ENCODE assay signal across 12 cellular contexts in genomic region chr7:42494722-42495121, GRCh38.
DNase-seq lines count a peak whose midpoint lies in the region; TF ChIP-seq lines count a peak whose summit lies in the region.
"Had no signal": no experiment of that assay in that cellular context is flagged by ENCODE, and none has a peak within 500 bp of the region (broad histone marks: within the 10 kb centered on the region; RNA-seq: fewer than 3 reads in every experiment).

No MANE protein-coding gene starts in this region.

- H3K4me1 ChIP-seq in colonic mucosa (no peaks in the 10 kb centered on the region), suprapubic skin (peaks cover 18% of the 10 kb centered on the region)

- H3K36me3 ChIP-seq in colonic mucosa (no peaks in the 10 kb centered on the region), suprapubic skin (no peaks in the 10 kb centered on the region)

- TF ChIP-seq CTCF in colonic mucosa (IDR thresholded peaks at IDR 0.05) (no peak), suprapubic skin (IDR thresholded peaks at IDR 0.05) (no peak), HFFc6 (IDR thresholded peaks at IDR 0.05) (no peak)

- H3K9me3 ChIP-seq in colonic mucosa, result no peaks in the 10 kb centered on the region
- no peaks in the 10 kb centered on the region for H3K9me3 ChIP-seq in suprapubic skin

- H3K4me3 ChIP-seq in colonic mucosa (no peak overlapping the region), suprapubic skin (no peak overlapping the region)

- TF ChIP-seq EP300 in suprapubic skin (IDR thresholded peaks at IDR 0.05), result no peak

- H3K27me3 Mint-ChIP-seq in HFFc6 (ENCODE audit: insufficient read depth), result peaks cover 8% of the 10 kb centered on the region

- H3K27me3 ChIP-seq in colonic mucosa (no peaks in the 10 kb centered on the region), suprapubic skin (no peaks in the 10 kb centered on the region)

- intact Hi-C loops in colonic mucosa (cut with DNase I), result no loop called here

- H3K27ac Mint-ChIP-seq in HFFc6, result no peak overlapping the region
- H3K27ac Mint-ChIP-seq: stimulated activated naive CD8-positive, alpha-beta T cell treated with anti-CD3 and anti-CD28 coated beads, Interleukin-15, amount 100 ng/mL, for 72 hours; T-cell had no signal

- no peak overlapping the region for H3K4me3 Mint-ChIP-seq in HFFc6
- H3K4me3 Mint-ChIP-seq: T-cell had no signal

- H3K9ac ChIP-seq in colonic mucosa (ENCODE audit: low read depth in 2 of 2, low read length in 2 of 2), result no peak overlapping the region
- H3K9ac ChIP-seq: parathyroid adenoma had no signal

- DNase-seq in M059J (ENCODE audit: low read depth), result peak; percentile 34
- DNase-seq in colonic mucosa, result no peak
- DNase-seq in islet precursor cell, result peak; percentile 61
- no peak for DNase-seq in suprapubic skin (ENCODE audit: low spot score in 2 of 2)
- no peak for DNase-seq in medulla oblongata (ENCODE audit: extremely low spot score)
- DNase-seq in HFFc6, result no peak
- no peak for DNase-seq in dedifferentiated amniotic fluid mesenchymal stem cell (ENCODE audit: extremely low spot score)
- DNase-seq: activated CD4-positive, alpha-beta T cell treated with anti-CD3 and anti-CD28 coated beads, Interleukin-2, amount 50 U/mL, for 1 hour; activated effector memory CD4-positive, alpha-beta T cell treated with Interleukin-2 at 50 U/mL for 16 hours; stimulated activated naive CD8-positive, alpha-beta T cell treated with anti-CD3 and anti-CD28 coated beads, Interleukin-15, amount 100 ng/mL, for 72 hours; T-cell had no signal

- H3K9me3 Mint-ChIP-seq in HFFc6, result no peaks in the 10 kb centered on the region
- H3K9me3 Mint-ChIP-seq: T-cell had no signal

- H3K36me3 Mint-ChIP-seq in HFFc6 (ENCODE audit: low read depth), result no peaks in the 10 kb centered on the region
- H3K36me3 Mint-ChIP-seq: T-cell had no signal

- WGBS in suprapubic skin, result 37% methylated on average over 6 of the region's 6 CpGs

- TF ChIP-seq POLR2A in suprapubic skin (IDR thresholded peaks at IDR 0.05), result no peak

- H3K27ac ChIP-seq in colonic mucosa (peak overlapping the region; percentile 49), suprapubic skin (peak overlapping the region; percentile 26)
- H3K27ac ChIP-seq: parathyroid adenoma had no signal

- peaks cover 24% of the 10 kb centered on the region for H3K4me1 Mint-ChIP-seq in HFFc6 (ENCODE audit: low read depth)
- H3K4me1 Mint-ChIP-seq: T-cell had no signal

Comparison
In these comparisons a context has a peak if more than half of its experiments do, and no peak if none do; other contexts are left out.
1. DNase-seq: peak in M059J (single experiment) and islet precursor cell (single experiment); none in colonic mucosa (single experiment), suprapubic skin (0 of 2), medulla oblongata (single experiment), HFFc6 (single experiment) and dedifferentiated amniotic fluid mesenchymal stem cell (single experiment).